In the genomic region with DNA sequence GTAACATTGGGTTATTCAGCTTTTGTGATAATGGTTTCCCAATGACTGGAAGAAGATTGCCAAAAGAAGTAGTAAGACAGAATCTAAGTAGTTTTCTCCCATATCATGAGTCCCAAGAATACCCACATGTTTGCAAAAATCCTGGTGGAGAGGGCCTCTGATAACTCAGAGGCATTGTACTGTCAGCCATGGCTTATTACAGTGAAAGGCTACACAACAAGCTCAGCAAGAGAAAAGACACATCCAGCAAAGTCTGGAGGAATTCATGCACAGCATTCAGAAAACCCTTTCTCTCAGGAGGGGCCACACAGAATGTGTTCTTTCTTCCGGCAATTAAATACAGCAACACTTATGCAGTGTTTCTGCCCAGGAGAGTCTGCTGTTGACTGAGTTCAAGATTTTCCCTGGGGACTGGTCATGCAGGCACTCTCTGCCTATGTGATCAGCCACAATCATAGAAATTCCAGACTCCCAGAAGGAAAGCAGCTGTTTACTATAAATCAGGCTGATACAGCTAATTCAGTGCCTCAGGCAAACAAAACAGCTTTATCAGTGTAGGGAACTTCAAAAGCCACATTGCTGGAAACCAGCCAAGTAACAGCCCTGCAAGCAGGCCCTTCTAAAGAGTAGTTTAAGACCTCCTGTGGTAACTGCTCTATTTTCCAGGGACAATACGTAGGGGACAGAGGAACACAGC, we compare ENCODE assay signal across 10 cellular contexts.
DNase-seq lines count a peak whose midpoint lies in the region; ATAC-seq and TF ChIP-seq lines count a peak whose summit lies in the region.
"Had no signal": no experiment of that assay in that cellular context is flagged by ENCODE, and none has a peak within 500 bp of the region (broad histone marks: within the 10 kb centered on the region; RNA-seq: fewer than 3 reads in every experiment).

No MANE protein-coding gene starts in this region.

- H3K4me1 ChIP-seq in cardiac muscle cell (ENCODE audit: low read depth) (peaks cover 24% of the 10 kb centered on the region), PC-3 (ENCODE audit: insufficient read depth, low read length) (no peaks in the 10 kb centered on the region; the same call in 1 of the 2 replicates)
- H3K4me1 ChIP-seq: SJSA1 had no signal

- no peaks in the 10 kb centered on the region for H3K36me3 Mint-ChIP-seq in glutamatergic neuron (ENCODE audit: unreplicated experiment)
- no peaks in the 10 kb centered on the region for H3K36me3 Mint-ChIP-seq in activated naive CD8-positive, alpha-beta T cell treated with anti-CD3 and anti-CD28 coated beads for 36 hours

- POLR2A ChIA-PET in PC-3 (lab: Charles Lee; ENCODE audit: unreplicated experiment) = no interaction called here

- H3F3A ChIP-seq in PC-3 (ENCODE audit: low read length, unreplicated experiment) = no peaks in the 10 kb centered on the region

- H3K4me3 ChIP-seq in cardiac muscle cell (no peak overlapping the region), PC-3 (ENCODE audit: low read length) (no peak overlapping the region)
- H3K4me3 ChIP-seq: SJSA1, tibial nerve had no signal

- peaks cover 3% of the 10 kb centered on the region for H3K9me3 Mint-ChIP-seq in glutamatergic neuron (ENCODE audit: unreplicated experiment)
- H3K9me3 Mint-ChIP-seq in activated naive CD8-positive, alpha-beta T cell treated with anti-CD3 and anti-CD28 coated beads for 36 hours = no peaks in the 10 kb centered on the region

- H3K4me2 ChIP-seq in PC-3 (ENCODE audit: low read length) = no peak overlapping the region

- no peaks in the 10 kb centered on the region for H3K27me3 Mint-ChIP-seq in glutamatergic neuron (ENCODE audit: unreplicated experiment)
- no peaks in the 10 kb centered on the region for H3K27me3 Mint-ChIP-seq in activated naive CD8-positive, alpha-beta T cell treated with anti-CD3 and anti-CD28 coated beads for 36 hours

- intact Hi-C loops in left ventricle myocardium superior (cut with micrococcal nuclease) (no loop called here), PC-3 (cut with micrococcal nuclease) (no loop called here)

- no peaks in the 10 kb centered on the region for H3K9me3 ChIP-seq in cardiac muscle cell (ENCODE audit: low read depth)
- H3K9me3 ChIP-seq in PC-3 (ENCODE audit: low read length) = no peaks in the 10 kb centered on the region
- H3K9me3 ChIP-seq: SJSA1, tibial nerve had no signal

- H3K27me3 ChIP-seq in cardiac muscle cell (no peaks in the 10 kb centered on the region), PC-3 (ENCODE audit: low read length) (no peaks in the 10 kb centered on the region)
- H3K27me3 ChIP-seq: SJSA1, tibial nerve had no signal

- H3K27ac ChIP-seq in cardiac muscle cell (peak overlapping the region; percentile 93), PC-3 (ENCODE audit: low read length) (no peak overlapping the region)
- H3K27ac ChIP-seq: SJSA1, tibial nerve had no signal

- BruUV-seq in PC-3 (replicated peaks; lab: Mats Ljungman, UMichigan) = no TSS peak

- H3K27ac Mint-ChIP-seq in glutamatergic neuron (ENCODE audit: unreplicated experiment) = peak overlapping the region; percentile 77
- no peak overlapping the region for H3K27ac Mint-ChIP-seq in activated naive CD8-positive, alpha-beta T cell treated with anti-CD3 and anti-CD28 coated beads for 36 hours

- CTCF ChIA-PET in PC-3 (lab: Charles Lee) = no interaction called here

- no peak for TF ChIP-seq CTCF in cardiac muscle cell (IDR thresholded peaks at IDR 0.05; ENCODE audit: low read depth, low read length)
- TF ChIP-seq CTCF in PC-3 (conservative IDR thresholded peaks at IDR 0.05; ENCODE audit: low read depth, low read length) = no peak
- TF ChIP-seq CTCF in glutamatergic neuron (IDR thresholded peaks at IDR 0.05; ENCODE audit: partially characterized antibody, unreplicated experiment) = no peak

- H3K79me2 ChIP-seq in PC-3 (ENCODE audit: low read length) = no peaks in the 10 kb centered on the region

- DNase-seq in cardiac muscle cell (ENCODE audit: low read depth in 1 of 2, low spot score in 1 of 2) = peak; percentile 73 to 76
- no peak for DNase-seq in left ventricle myocardium superior
- peak; percentile 7 for DNase-seq in PC-3
- DNase-seq in glutamatergic neuron = no peak
- no peak for DNase-seq in activated naive CD8-positive, alpha-beta T cell treated with anti-CD3 and anti-CD28 coated beads for 36 hours
- no peak for DNase-seq in stimulated activated naive CD8-positive, alpha-beta T cell treated with anti-CD3 and anti-CD28 coated beads, Interleukin-15, Interleukin-2, amounts not matched to agents 100 U/mL and 50 U/mL, for 24 hours
- no peak for DNase-seq in activated CD4-positive, alpha-beta T cell treated with anti-CD3 and anti-CD28 coated beads for 48 hours
- no peak for DNase-seq in EL

- no peaks in the 10 kb centered on the region for H4K20me1 ChIP-seq in PC-3 (ENCODE audit: low read length)

- no peaks in the 10 kb centered on the region for H3K36me3 ChIP-seq in cardiac muscle cell
- no peaks in the 10 kb centered on the region for H3K36me3 ChIP-seq in PC-3 (ENCODE audit: low read depth, low read length)
- H3K36me3 ChIP-seq: SJSA1, tibial nerve had no signal

- H2AFZ ChIP-seq in PC-3 (ENCODE audit: low read length) = no peak overlapping the region

- peak overlapping the region; percentile 53 for H3K4me3 Mint-ChIP-seq in glutamatergic neuron (ENCODE audit: unreplicated experiment)
- H3K4me3 Mint-ChIP-seq in activated naive CD8-positive, alpha-beta T cell treated with anti-CD3 and anti-CD28 coated beads for 36 hours = no peak overlapping the region

- H3K9ac ChIP-seq in PC-3 (ENCODE audit: low read length) = no peak overlapping the region

- H3K4me1 Mint-ChIP-seq in glutamatergic neuron (ENCODE audit: low read depth, unreplicated experiment) = peaks cover 20% of the 10 kb centered on the region
- no peaks in the 10 kb centered on the region for H3K4me1 Mint-ChIP-seq in activated naive CD8-positive, alpha-beta T cell treated with anti-CD3 and anti-CD28 coated beads for 36 hours

- no peak for ATAC-seq in left ventricle myocardium superior
- no peak for ATAC-seq in PC-3
- ATAC-seq in stimulated activated naive CD8-positive, alpha-beta T cell treated with anti-CD3 and anti-CD28 coated beads, Interleukin-15, Interleukin-2, amounts not matched to agents 100 U/mL and 50 U/mL, for 24 hours = no peak

- no peaks in the 10 kb centered on the region for H3K9me2 ChIP-seq in PC-3 (replicated peaks; ENCODE audit: low read length)

Comparison
In these comparisons a context has a peak if more than half of its experiments do, and no peak if none do; other contexts are left out.
1. DNase-seq: peak in cardiac muscle cell (2 of 2) and PC-3 (single experiment); none in left ventricle myocardium superior (single experiment), glutamatergic neuron (single experiment), activated naive CD8-positive, alpha-beta T cell treated with anti-CD3 and anti-CD28 coated beads for 36 hours (single experiment), stimulated activated naive CD8-positive, alpha-beta T cell treated with anti-CD3 and anti-CD28 coated beads, Interleukin-15, Interleukin-2, amounts not matched to agents 100 U/mL and 50 U/mL, for 24 hours (single experiment), activated CD4-positive, alpha-beta T cell treated with anti-CD3 and anti-CD28 coated beads for 48 hours (single experiment) and EL (single experiment).